Comparison of ENCODE assay signal across 8 cellular contexts in the genomic region with DNA sequence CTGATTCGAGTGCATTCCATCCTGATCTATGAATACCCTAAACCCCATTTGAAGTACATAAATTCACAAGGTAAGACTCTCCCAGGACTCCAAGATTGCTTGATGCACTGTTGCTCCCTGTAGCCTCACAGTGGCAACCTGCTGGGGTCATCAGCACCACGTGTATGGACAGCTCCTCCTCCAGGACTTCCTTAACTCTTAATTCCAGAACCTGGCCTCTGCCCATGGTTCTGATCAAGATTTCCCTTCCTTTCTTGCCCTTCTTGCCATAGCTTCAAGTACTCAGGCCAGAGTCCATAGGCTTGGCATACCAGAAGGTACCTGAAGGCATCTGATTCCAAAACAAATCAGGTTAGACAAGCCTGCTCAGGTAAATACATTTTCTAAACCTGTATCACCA. TPM values are rescaled to one million over a fixed set of nuclear protein-coding genes. Genes with fewer than 3 reads are reported as not detected.
DNase-seq lines count a peak whose midpoint lies in the region; ATAC-seq and TF ChIP-seq lines count a peak whose summit lies in the region.

No MANE protein-coding gene starts in this region.

- H4K8ac ChIP-seq in neuronal stem cell (ENCODE audit: low read depth, low read length) = no peak overlapping the region

- H3K4me1 Mint-ChIP-seq in endodermal cell = no peaks in the 10 kb centered on the region

- H3K4me3 ChIP-seq in GM12865 (ENCODE audit: low read depth, low read length) (no peak overlapping the region), endodermal cell (ENCODE audit: low read length) (no peak overlapping the region), neuronal stem cell (ENCODE audit: low read length in 2 of 2) (no peak overlapping the region), BE2C (ENCODE audit: low read depth, low read length) (no peak overlapping the region)

- DNase-seq in GM12865 (ENCODE audit: low read depth) (peak; percentile 13), NCI-H226 (peak; percentile 54), endodermal cell (peak; percentile 97), neuronal stem cell (ENCODE audit: low spot score) (peak; percentile 79), BE2C (no peak)

- no peak overlapping the region for H2BK15ac ChIP-seq in neuronal stem cell (ENCODE audit: low read length)

- H3K36me3 Mint-ChIP-seq in endodermal cell (ENCODE audit: low read depth) = no peaks in the 10 kb centered on the region

- H3K14ac ChIP-seq in neuronal stem cell (ENCODE audit: low read length) = no peak overlapping the region

- H3K4me3 Mint-ChIP-seq in endodermal cell = no peak overlapping the region

- H3K4me1 ChIP-seq in endodermal cell (ENCODE audit: control insufficient read depth, insufficient read depth, low read length) = no peaks in the 10 kb centered on the region
- H3K4me1 ChIP-seq in neuronal stem cell (ENCODE audit: control insufficient read depth in 2 of 2, insufficient read depth in 1 of 2, low read depth in 1 of 2, low read length in 2 of 2) = no peaks in the 10 kb centered on the region
- no peaks in the 10 kb centered on the region for H3K4me1 ChIP-seq in BE2C

- no peaks in the 10 kb centered on the region for H3K79me1 ChIP-seq in neuronal stem cell (ENCODE audit: low read depth, low read length)

- H4K91ac ChIP-seq in neuronal stem cell (ENCODE audit: low read depth, low read length, poor library complexity) = no peak overlapping the region

- TF ChIP-seq CTCF in GM12865 (IDR thresholded peaks at IDR 0.05; ENCODE audit: insufficient read depth, low read depth, low read length, missing control alignments) = no peak
- TF ChIP-seq CTCF in endodermal cell (conservative IDR thresholded peaks at IDR 0.05) = no peak
- no peak for TF ChIP-seq CTCF in BE2C (IDR thresholded peaks at IDR 0.05; ENCODE audit: low read depth, low read length)

- peaks cover 25% of the 10 kb centered on the region for H3K27me3 ChIP-seq in endodermal cell (ENCODE audit: control insufficient read depth, insufficient read depth, low read length, poor library complexity, severe bottlenecking)
- no peaks in the 10 kb centered on the region for H3K27me3 ChIP-seq in neuronal stem cell (ENCODE audit: control insufficient read depth in 3 of 3, insufficient read depth in 3 of 3, low read depth in 1 of 3, low read length in 3 of 3)
- H3K27me3 ChIP-seq in BE2C = no peaks in the 10 kb centered on the region

- H3K9me3 ChIP-seq in endodermal cell (ENCODE audit: control insufficient read depth, low read length) = no peaks in the 10 kb centered on the region
- H3K9me3 ChIP-seq in neuronal stem cell (replicated peaks in 1 of 2; ENCODE audit: control insufficient read depth in 2 of 2, insufficient read depth in 1 of 2, low read depth in 1 of 2, low read length in 2 of 2) = no peaks in the 10 kb centered on the region
- H3K9me3 ChIP-seq in BE2C = no peaks in the 10 kb centered on the region

- H3K18ac ChIP-seq in neuronal stem cell (ENCODE audit: low read length) = no peak overlapping the region

- 6% methylated on average over 2 of the region's 2 CpGs for WGBS in endodermal cell (ENCODE audit: insufficient coverage in 1 of 2, insufficient read length in 1 of 2), 2 experiments
- no CpG with 5 or more reads among the region's 2 CpGs for WGBS in neuronal stem cell (ENCODE audit: extremely low coverage in 2 of 2, insufficient read length in 2 of 2, insufficient replicate concordance in 1 of 2), 2 donors

- H2AK5ac ChIP-seq in neuronal stem cell (ENCODE audit: low read depth, low read length) = no peak overlapping the region

- H3K4me2 ChIP-seq in neuronal stem cell (ENCODE audit: insufficient read depth, low read length, poor library complexity, severe bottlenecking) = no peak overlapping the region

- H3K27ac ChIP-seq in endodermal cell (ENCODE audit: low read depth, low read length) (no peak overlapping the region), neuronal stem cell (replicated peaks; ENCODE audit: low read length) (no peak overlapping the region)

- H3K9ac ChIP-seq in endodermal cell (ENCODE audit: extremely low read depth, low read length, poor library complexity, severe bottlenecking) (no peak overlapping the region), neuronal stem cell (ENCODE audit: low read depth, low read length, poor library complexity) (no peak overlapping the region)

- H3K27me3 Mint-ChIP-seq in endodermal cell (ENCODE audit: insufficient read depth) = peaks cover 21% of the 10 kb centered on the region

- H3K23ac ChIP-seq in neuronal stem cell (ENCODE audit: low read depth, low read length, poor library complexity) = no peak overlapping the region

- H3K27ac Mint-ChIP-seq in endodermal cell = no peak overlapping the region

- H2BK120ac ChIP-seq in neuronal stem cell (ENCODE audit: low read depth, low read length) = no peak overlapping the region

- H3K36me3 ChIP-seq in endodermal cell (ENCODE audit: control insufficient read depth, insufficient read depth, low read length) (no peaks in the 10 kb centered on the region), neuronal stem cell (replicated peaks in 1 of 2; ENCODE audit: control insufficient read depth in 2 of 2, insufficient read depth in 2 of 2, low read length in 2 of 2) (no peaks in the 10 kb centered on the region), BE2C (no peaks in the 10 kb centered on the region)

- no peak overlapping the region for H2BK5ac ChIP-seq in neuronal stem cell (ENCODE audit: low read length)

- H2AFZ ChIP-seq in neuronal stem cell (ENCODE audit: low read length) = no peak overlapping the region

- ATAC-seq in HG03342 (IDR thresholded peaks at IDR 0.05; ENCODE audit: unreplicated experiment) = no peak
- ATAC-seq in GM19023 (IDR thresholded peaks at IDR 0.05; ENCODE audit: unreplicated experiment) = no peak
- no peak for ATAC-seq in HG02840 (IDR thresholded peaks at IDR 0.05; ENCODE audit: low FRiP score, unreplicated experiment)

- no peak overlapping the region for H2BK12ac ChIP-seq in neuronal stem cell (ENCODE audit: low read length)

- no peaks in the 10 kb centered on the region for H3K9me3 Mint-ChIP-seq in endodermal cell

- no peak overlapping the region for H3K4ac ChIP-seq in neuronal stem cell (ENCODE audit: low read length)

RNA-seq across cellular contexts. Expression of a gene that starts 34.0 kb away (rescaled TPM):
- total RNA-seq in endodermal cell = 10 to 100 TPM; 49.2 to 50.3 TPM
- 29.8 TPM for polyA plus RNA-seq in endodermal cell (2013, experiment 1 of 2)
- polyA plus RNA-seq in endodermal cell (2013, experiment 2 of 2) = 26.1 TPM
- polyA plus RNA-seq in neuronal stem cell (2013, experiment 1 of 2) = 33.0 TPM
- polyA plus RNA-seq in neuronal stem cell (2013, experiment 2 of 2) = 33.8 TPM
- polyA plus RNA-seq in BE2C (2012; ENCODE audit: insufficient read depth, insufficient read length, low read depth) = 12.0 TPM
